ENCODE assay signal across 1 cellular context in the genomic region with DNA sequence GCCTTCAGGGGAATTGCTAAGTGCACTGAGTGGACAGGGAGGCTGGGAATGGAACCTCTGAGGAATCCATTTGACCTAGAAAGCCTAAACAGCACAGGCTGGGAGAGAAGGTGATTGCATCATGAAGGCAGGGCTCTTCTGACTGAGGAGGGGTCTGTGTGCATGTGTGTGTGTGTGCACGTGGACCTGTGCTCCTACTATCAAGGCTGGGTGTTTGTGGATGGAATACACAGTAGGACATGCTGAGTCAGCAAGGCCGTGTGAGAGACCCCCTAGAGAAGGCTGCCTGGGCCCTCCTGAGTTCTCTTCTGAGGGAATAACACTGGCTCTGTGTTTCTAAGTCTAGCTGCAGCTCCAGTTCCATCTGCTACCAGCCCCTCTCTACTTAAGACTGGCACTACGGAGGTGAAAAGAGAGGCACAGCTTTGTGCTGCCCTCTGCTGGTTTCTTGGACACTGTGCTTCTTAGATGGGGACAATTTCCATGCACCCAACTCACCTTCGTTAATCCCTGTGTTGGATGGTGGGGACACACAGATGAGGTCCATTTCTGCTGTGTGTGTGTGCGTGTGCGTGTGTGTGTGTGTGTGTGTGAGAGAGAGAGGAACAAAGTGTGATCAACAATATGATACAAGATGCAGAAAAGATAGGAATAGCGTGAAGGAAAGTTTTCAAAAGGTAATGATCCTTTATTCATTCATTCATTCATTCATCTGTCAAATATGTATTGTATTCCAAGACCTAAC.
A peak's percentile ranks its signal among the peaks of the same experiment; 100 is the strongest.
TF ChIP-seq lines count a peak whose summit lies in the region.

No MANE protein-coding gene starts in this region.

TF ChIP-seq in K562, 482 proteins besides CTCF, POLR2A, EP300 and RAD21 (continued from another document and continues in another):
- TF ChIP-seq, protein P1, sequence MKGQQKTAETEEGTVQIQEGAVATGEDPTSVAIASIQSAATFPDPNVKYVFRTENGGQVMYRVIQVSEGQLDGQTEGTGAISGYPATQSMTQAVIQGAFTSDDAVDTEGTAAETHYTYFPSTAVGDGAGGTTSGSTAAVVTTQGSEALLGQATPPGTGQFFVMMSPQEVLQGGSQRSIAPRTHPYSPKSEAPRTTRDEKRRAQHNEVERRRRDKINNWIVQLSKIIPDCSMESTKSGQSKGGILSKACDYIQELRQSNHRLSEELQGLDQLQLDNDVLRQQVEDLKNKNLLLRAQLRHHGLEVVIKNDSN (CRISPR knock-in tag; IDR thresholded peaks at IDR 0.05) = no peak
- no peak for TF ChIP-seq ZNF217 (CRISPR knock-in tag; IDR thresholded peaks at IDR 0.05)
- TF ChIP-seq, protein P2, sequence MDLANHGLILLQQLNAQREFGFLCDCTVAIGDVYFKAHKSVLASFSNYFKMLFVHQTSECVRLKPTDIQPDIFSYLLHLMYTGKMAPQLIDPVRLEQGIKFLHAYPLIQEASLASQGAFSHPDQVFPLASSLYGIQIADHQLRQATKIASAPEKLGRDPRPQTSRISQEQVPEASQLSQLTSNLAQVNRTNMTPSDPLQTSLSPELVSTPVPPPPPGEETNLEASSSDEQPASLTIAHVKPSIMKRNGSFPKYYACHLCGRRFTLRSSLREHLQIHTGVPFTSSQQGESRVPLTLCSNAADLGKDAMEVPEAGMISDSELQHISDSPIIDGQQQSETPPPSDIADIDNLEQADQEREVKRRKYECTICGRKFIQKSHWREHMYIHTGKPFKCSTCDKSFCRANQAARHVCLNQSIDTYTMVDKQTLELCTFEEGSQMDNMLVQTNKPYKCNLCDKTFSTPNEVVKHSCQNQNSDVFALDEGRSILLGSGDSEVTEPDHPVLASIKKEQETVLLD (IDR thresholded peaks at IDR 0.05) = 0 out of 2 replicates have a peak, but pooled peaks have one; percentile 21
- no peak for TF ChIP-seq NEUROD1 (IDR thresholded peaks at IDR 0.05; ENCODE audit: borderline replicate concordance, low read depth, low read length, partially characterized antibody)
- TF ChIP-seq, protein P3, sequence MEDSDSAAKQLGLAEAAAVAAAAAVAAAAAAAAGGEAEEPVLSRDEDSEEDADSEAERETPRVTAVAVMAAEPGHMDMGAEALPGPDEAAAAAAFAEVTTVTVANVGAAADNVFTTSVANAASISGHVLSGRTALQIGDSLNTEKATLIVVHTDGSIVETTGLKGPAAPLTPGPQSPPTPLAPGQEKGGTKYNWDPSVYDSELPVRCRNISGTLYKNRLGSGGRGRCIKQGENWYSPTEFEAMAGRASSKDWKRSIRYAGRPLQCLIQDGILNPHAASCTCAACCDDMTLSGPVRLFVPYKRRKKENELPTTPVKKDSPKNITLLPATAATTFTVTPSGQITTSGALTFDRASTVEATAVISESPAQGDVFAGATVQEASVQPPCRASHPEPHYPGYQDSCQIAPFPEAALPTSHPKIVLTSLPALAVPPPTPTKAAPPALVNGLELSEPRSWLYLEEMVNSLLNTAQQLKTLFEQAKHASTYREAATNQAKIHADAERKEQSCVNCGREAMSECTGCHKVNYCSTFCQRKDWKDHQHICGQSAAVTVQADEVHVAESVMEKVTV (CRISPR knock-in tag; IDR thresholded peaks at IDR 0.05) = peak; percentile 87
- TF ChIP-seq, protein P4, sequence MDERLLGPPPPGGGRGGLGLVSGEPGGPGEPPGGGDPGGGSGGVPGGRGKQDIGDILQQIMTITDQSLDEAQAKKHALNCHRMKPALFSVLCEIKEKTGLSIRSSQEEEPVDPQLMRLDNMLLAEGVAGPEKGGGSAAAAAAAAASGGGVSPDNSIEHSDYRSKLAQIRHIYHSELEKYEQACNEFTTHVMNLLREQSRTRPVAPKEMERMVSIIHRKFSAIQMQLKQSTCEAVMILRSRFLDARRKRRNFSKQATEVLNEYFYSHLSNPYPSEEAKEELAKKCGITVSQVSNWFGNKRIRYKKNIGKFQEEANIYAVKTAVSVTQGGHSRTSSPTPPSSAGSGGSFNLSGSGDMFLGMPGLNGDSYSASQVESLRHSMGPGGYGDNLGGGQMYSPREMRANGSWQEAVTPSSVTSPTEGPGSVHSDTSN (CRISPR knock-in tag; IDR thresholded peaks at IDR 0.05; ENCODE audit: low read depth) = no peak
- TF ChIP-seq, protein P4 (tag; conservative IDR thresholded peaks at IDR 0.05; ENCODE audit: low read depth) = no peak
- no peak for TF ChIP-seq ZNF224 (CRISPR knock-in tag; IDR thresholded peaks at IDR 0.05)
- peak; percentile 90 for TF ChIP-seq CC2D1A (IDR thresholded peaks at IDR 0.05)
- peak; percentile 76 for TF ChIP-seq CTBP1 (IDR thresholded peaks at IDR 0.05; ENCODE audit: borderline replicate concordance)
- TF ChIP-seq ZNF121 (CRISPR knock-in tag; conservative IDR thresholded peaks at IDR 0.05) = no peak
- TF ChIP-seq MEIS2 (IDR thresholded peaks at IDR 0.05; ENCODE audit: partially characterized antibody) = no peak
- no peak for TF ChIP-seq HNRNPUL1 (IDR thresholded peaks at IDR 0.05; ENCODE audit: low read length)
- no peak for TF ChIP-seq ILK (tag; IDR thresholded peaks at IDR 0.05; ENCODE audit: borderline replicate concordance, low read depth)
- TF ChIP-seq, protein P5, sequence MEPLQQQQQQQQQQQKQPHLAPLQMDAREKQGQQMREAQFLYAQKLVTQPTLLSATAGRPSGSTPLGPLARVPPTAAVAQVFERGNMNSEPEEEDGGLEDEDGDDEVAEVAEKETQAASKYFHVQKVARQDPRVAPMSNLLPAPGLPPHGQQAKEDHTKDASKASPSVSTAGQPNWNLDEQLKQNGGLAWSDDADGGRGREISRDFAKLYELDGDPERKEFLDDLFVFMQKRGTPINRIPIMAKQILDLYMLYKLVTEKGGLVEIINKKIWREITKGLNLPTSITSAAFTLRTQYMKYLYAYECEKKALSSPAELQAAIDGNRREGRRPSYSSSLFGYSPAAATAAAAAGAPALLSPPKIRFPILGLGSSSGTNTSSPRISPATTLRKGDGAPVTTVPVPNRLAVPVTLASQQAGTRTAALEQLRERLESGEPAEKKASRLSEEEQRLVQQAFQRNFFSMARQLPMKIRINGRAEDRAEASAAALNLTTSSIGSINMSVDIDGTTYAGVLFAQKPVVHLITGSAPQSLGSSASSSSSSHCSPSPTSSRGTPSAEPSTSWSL (CRISPR knock-in tag; IDR thresholded peaks at IDR 0.05; ENCODE audit: borderline replicate concordance) = no peak
- TF ChIP-seq, protein P6, sequence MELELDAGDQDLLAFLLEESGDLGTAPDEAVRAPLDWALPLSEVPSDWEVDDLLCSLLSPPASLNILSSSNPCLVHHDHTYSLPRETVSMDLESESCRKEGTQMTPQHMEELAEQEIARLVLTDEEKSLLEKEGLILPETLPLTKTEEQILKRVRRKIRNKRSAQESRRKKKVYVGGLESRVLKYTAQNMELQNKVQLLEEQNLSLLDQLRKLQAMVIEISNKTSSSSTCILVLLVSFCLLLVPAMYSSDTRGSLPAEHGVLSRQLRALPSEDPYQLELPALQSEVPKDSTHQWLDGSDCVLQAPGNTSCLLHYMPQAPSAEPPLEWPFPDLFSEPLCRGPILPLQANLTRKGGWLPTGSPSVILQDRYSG (tag; conservative IDR thresholded peaks at IDR 0.05; ENCODE audit: low read depth) = no peak
- TF ChIP-seq, protein P7, sequence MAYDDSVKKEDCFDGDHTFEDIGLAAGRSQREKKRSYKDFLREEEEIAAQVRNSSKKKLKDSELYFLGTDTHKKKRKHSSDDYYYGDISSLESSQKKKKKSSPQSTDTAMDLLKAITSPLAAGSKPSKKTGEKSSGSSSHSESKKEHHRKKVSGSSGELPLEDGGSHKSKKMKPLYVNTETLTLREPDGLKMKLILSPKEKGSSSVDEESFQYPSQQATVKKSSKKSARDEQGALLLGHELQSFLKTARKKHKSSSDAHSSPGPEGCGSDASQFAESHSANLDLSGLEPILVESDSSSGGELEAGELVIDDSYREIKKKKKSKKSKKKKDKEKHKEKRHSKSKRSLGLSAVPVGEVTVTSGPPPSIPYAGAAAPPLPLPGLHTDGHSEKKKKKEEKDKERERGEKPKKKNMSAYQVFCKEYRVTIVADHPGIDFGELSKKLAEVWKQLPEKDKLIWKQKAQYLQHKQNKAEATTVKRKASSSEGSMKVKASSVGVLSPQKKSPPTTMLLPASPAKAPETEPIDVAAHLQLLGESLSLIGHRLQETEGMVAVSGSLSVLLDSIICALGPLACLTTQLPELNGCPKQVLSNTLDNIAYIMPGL (CRISPR knock-in tag; IDR thresholded peaks at IDR 0.05) = no peak
- 0 out of 2 replicates have a peak, but pooled peaks have one; percentile 37 for TF ChIP-seq NFRKB (IDR thresholded peaks at IDR 0.05; ENCODE audit: low read depth)
- peak; percentile 98 for TF ChIP-seq ZNF316 (IDR thresholded peaks at IDR 0.05)
- TF ChIP-seq, protein P8, sequence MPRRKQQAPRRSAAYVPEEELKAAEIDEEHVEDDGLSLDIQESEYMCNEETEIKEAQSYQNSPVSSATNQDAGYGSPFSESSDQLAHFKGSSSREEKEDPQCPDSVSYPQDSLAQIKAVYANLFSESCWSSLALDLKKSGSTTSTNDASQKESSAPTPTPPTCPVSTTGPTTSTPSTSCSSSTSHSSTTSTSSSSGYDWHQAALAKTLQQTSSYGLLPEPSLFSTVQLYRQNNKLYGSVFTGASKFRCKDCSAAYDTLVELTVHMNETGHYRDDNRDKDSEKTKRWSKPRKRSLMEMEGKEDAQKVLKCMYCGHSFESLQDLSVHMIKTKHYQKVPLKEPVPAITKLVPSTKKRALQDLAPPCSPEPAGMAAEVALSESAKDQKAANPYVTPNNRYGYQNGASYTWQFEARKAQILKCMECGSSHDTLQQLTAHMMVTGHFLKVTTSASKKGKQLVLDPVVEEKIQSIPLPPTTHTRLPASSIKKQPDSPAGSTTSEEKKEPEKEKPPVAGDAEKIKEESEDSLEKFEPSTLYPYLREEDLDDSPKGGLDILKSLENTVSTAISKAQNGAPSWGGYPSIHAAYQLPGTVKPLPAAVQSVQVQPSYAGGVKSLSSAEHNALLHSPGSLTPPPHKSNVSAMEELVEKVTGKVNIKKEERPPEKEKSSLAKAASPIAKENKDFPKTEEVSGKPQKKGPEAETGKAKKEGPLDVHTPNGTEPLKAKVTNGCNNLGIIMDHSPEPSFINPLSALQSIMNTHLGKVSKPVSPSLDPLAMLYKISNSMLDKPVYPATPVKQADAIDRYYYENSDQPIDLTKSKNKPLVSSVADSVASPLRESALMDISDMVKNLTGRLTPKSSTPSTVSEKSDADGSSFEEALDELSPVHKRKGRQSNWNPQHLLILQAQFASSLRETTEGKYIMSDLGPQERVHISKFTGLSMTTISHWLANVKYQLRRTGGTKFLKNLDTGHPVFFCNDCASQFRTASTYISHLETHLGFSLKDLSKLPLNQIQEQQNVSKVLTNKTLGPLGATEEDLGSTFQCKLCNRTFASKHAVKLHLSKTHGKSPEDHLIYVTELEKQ (CRISPR knock-in tag; IDR thresholded peaks at IDR 0.05) = no peak
- TF ChIP-seq SMAD4 (CRISPR knock-in tag; conservative IDR thresholded peaks at IDR 0.05) = no peak
- no peak for TF ChIP-seq YY1 (IDR thresholded peaks at IDR 0.05; ENCODE audit: borderline replicate concordance in 1 of 3, control insufficient read depth in 1 of 3, extremely low read depth in 1 of 3, insufficient read depth in 3 of 3, insufficient read length in 1 of 3, insufficient replicate concordance in 2 of 3, low read depth in 1 of 3, low read length in 2 of 3)
- no peak for TF ChIP-seq BMI1 (IDR thresholded peaks at IDR 0.05; ENCODE audit: low read length)
- no peak for TF ChIP-seq DIDO1 (tag; IDR thresholded peaks at IDR 0.05; ENCODE audit: low read depth)
- TF ChIP-seq GABPB2 (CRISPR knock-in tag; conservative IDR thresholded peaks at IDR 0.05) = no peak
- TF ChIP-seq CHD1 (IDR thresholded peaks at IDR 0.05; ENCODE audit: low read length) = no peak
- 0 out of 2 replicates have a peak, but pooled peaks have one; percentile 35 for TF ChIP-seq L3MBTL2 (IDR thresholded peaks at IDR 0.05)
- TF ChIP-seq NR4A1 (CRISPR knock-in tag; IDR thresholded peaks at IDR 0.05) = no peak
- TF ChIP-seq NR4A1 (tag; IDR thresholded peaks at IDR 0.05) = 0 out of 2 replicates have a peak, but pooled peaks have one; percentile 32
- TF ChIP-seq, protein P9, sequence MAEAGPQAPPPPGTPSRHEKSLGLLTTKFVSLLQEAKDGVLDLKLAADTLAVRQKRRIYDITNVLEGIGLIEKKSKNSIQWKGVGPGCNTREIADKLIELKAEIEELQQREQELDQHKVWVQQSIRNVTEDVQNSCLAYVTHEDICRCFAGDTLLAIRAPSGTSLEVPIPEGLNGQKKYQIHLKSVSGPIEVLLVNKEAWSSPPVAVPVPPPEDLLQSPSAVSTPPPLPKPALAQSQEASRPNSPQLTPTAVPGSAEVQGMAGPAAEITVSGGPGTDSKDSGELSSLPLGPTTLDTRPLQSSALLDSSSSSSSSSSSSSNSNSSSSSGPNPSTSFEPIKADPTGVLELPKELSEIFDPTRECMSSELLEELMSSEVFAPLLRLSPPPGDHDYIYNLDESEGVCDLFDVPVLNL (CRISPR knock-in tag; IDR thresholded peaks at IDR 0.05; ENCODE audit: low read depth) = no peak
- TF ChIP-seq, protein P10, sequence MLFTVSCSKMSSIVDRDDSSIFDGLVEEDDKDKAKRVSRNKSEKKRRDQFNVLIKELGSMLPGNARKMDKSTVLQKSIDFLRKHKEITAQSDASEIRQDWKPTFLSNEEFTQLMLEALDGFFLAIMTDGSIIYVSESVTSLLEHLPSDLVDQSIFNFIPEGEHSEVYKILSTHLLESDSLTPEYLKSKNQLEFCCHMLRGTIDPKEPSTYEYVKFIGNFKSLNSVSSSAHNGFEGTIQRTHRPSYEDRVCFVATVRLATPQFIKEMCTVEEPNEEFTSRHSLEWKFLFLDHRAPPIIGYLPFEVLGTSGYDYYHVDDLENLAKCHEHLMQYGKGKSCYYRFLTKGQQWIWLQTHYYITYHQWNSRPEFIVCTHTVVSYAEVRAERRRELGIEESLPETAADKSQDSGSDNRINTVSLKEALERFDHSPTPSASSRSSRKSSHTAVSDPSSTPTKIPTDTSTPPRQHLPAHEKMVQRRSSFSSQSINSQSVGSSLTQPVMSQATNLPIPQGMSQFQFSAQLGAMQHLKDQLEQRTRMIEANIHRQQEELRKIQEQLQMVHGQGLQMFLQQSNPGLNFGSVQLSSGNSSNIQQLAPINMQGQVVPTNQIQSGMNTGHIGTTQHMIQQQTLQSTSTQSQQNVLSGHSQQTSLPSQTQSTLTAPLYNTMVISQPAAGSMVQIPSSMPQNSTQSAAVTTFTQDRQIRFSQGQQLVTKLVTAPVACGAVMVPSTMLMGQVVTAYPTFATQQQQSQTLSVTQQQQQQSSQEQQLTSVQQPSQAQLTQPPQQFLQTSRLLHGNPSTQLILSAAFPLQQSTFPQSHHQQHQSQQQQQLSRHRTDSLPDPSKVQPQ (CRISPR knock-in tag; IDR thresholded peaks at IDR 0.05; ENCODE audit: borderline replicate concordance) = no peak
- TF ChIP-seq, protein P11, sequence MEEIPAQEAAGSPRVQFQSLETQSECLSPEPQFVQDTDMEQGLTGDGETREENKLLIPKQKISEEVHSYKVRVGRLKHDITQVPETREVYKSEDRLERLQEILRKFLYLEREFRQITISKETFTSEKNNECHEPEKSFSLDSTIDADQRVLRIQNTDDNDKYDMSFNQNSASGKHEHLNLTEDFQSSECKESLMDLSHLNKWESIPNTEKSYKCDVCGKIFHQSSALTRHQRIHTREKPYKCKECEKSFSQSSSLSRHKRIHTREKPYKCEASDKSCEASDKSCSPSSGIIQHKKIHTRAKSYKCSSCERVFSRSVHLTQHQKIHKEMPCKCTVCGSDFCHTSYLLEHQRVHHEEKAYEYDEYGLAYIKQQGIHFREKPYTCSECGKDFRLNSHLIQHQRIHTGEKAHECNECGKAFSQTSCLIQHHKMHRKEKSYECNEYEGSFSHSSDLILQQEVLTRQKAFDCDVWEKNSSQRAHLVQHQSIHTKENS (CRISPR knock-in tag; IDR thresholded peaks at IDR 0.05) = no peak
- no peak for TF ChIP-seq NUFIP1 (IDR thresholded peaks at IDR 0.05; ENCODE audit: partially characterized antibody)
- no peak for TF ChIP-seq CBFA2T2 (conservative IDR thresholded peaks at IDR 0.05)
